ENCODE assay signal across 8 cellular contexts in the genomic region with DNA sequence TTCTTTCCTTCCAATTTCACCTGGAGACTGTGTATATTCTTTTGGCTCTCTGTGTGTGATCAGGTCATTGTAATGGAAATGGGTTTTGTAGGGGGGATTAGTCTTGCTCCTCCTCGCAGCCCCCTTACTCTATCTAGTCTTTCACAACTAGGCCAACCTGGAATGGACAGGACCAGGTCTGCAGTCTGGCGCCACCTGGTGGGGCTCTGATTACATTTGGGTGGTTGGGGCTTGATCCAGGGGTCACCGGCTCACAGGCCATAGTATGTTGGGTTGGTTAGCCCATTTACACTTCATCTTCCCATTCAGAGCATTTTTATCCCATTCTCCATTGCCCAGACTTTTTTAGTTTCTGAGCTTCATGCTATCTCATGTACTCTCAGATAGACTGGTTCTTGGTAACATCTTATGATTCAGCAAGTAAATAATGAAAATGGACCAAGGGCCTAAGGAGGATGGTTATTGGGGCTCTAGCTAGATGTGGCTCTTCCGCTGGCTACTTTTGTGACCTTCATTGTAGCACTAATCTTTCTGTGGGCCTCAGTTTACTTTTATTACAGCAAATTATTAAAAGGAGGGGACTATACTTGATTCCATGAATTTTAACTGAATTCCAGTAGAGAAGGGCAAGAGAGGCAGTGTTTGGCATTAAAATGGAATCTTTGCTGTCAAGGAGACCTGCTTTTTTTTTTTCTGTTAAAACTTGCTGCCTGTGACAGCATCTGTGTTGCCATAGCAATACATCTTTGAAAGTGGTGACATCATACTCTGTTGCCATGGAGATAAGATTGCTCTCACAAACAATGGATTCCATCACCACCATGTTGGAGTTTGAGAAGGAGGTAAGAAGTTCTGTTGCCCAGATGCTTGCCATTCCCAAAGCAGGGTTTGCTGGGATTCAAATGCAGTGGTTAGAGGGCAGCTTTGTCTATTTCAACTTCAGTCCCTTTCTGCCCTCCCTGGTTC.
DNase-seq lines count a peak whose midpoint lies in the region; ATAC-seq, FAIRE-seq and TF ChIP-seq lines count a peak whose summit lies in the region.

No MANE protein-coding gene starts in this region.

- no peak overlapping the region for H2AFZ ChIP-seq in keratinocyte (ENCODE audit: control insufficient read depth, low read length)

- no peak for TF ChIP-seq POLR2A in body of pancreas (IDR thresholded peaks at IDR 0.05)

- no peak overlapping the region for H3K4me3 ChIP-seq in body of pancreas
- H3K4me3 ChIP-seq in keratinocyte (ENCODE audit: control insufficient read depth in 2 of 3, extremely low read depth in 1 of 3, insufficient read depth in 2 of 3, low read depth in 1 of 3, low read length in 3 of 3), result no peak overlapping the region

- intact Hi-C loops in Right ventricle myocardium inferior (cut with DNase I) (loop anchor here (2.0 to 5.0 kb wide), 2 partner anchors 72 to 151 kb away; a partner anchor contains a TSS), cardiac septum (cut with DNase I) (loop anchor here (2.0 to 5.0 kb wide), 2 partner anchors 73 to 207 kb away; no protein-coding TSS in a partner anchor), body of pancreas (cut with DNase I) (no loop called here)

- H3K36me3 ChIP-seq in body of pancreas (replicated peaks in 1 of 2; ENCODE audit: insufficient read depth in 1 of 2, low read depth in 2 of 2) (peaks cover 0 to 26% of the 10 kb centered on the region in 2 donors), keratinocyte (ENCODE audit: control insufficient read depth in 2 of 2, extremely low read depth in 1 of 2, insufficient read depth in 2 of 2, low read length in 2 of 2) (peaks cover 12 to 38% of the 10 kb centered on the region in 2 experiments)

- no peaks in the 10 kb centered on the region for H3K79me2 ChIP-seq in keratinocyte (ENCODE audit: control insufficient read depth, insufficient read depth, low read length)

- no peaks in the 10 kb centered on the region for H3K4me1 ChIP-seq in body of pancreas
- no peaks in the 10 kb centered on the region for H3K4me1 ChIP-seq in keratinocyte (ENCODE audit: control insufficient read depth, extremely low read depth, insufficient read depth, low read length)

- no peak for ATAC-seq in Right ventricle myocardium inferior
- ATAC-seq in body of pancreas, result peak; percentile 71
- ATAC-seq in GM18861 (IDR thresholded peaks at IDR 0.05; ENCODE audit: unreplicated experiment), result no peak

- H4K20me1 ChIP-seq in keratinocyte (ENCODE audit: control insufficient read depth, extremely low read depth, insufficient read depth, low read length), result no peaks in the 10 kb centered on the region

- TF ChIP-seq CTCF in body of pancreas (IDR thresholded peaks at IDR 0.05) (peak; percentile 61 to 74 (median 68)), keratinocyte (optimal IDR thresholded peaks at IDR 0.05 in 1 of 3, IDR thresholded peaks at IDR 0.05 in 1 of 3, conservative IDR thresholded peaks at IDR 0.05 in 1 of 3; ENCODE audit: extremely low read depth in 1 of 3, insufficient read depth in 2 of 3, low read length in 3 of 3) (peak; percentile 90 to 92 (median 91))

- DNase-seq in Right ventricle myocardium inferior (ENCODE audit: missing footprints) (peak; percentile 85), cardiac septum (ENCODE audit: low spot score) (no peak), HuH-7.5 (ENCODE audit: low spot score) (peak; percentile 51), T-helper 1 cell (peak in 4 of 5 donors; percentile 22 to 43 (median 28)), body of pancreas (peak; percentile 67 to 82 (median 72)), keratinocyte (ENCODE audit: low read depth, low spot score) (no peak)
- DNase-seq in stimulated activated CD4-positive, alpha-beta T cell treated with anti-CD3 and anti-CD28 coated beads, Interleukin-4, amount 100 ng/mL, for 4 hours, result peak; percentile 40 to 58

- no peaks in the 10 kb centered on the region for H3K9me1 ChIP-seq in keratinocyte (ENCODE audit: control insufficient read depth, extremely low read depth, insufficient read depth, low read length)

- H3K27ac ChIP-seq in body of pancreas (no peak overlapping the region), keratinocyte (ENCODE audit: control insufficient read depth, insufficient read depth, low read length) (no peak overlapping the region)

- FAIRE-seq in keratinocyte (lab: Jason Lieb, UNC), result peak; percentile 76

- H3K27me3 ChIP-seq in body of pancreas (no peaks in the 10 kb centered on the region), keratinocyte (ENCODE audit: control insufficient read depth, extremely low read depth, insufficient read depth, low read length) (no peaks in the 10 kb centered on the region)

- H3K9me3 ChIP-seq in body of pancreas (no peaks in the 10 kb centered on the region), keratinocyte (ENCODE audit: control insufficient read depth, low read depth, low read length) (no peaks in the 10 kb centered on the region)

- dilution Hi-C loops in keratinocyte (cut with MboI; ENCODE audit: extremely low pct_ligation_motif_present, low sequenced_read_pairs), result no loop called here

- H3K4me2 ChIP-seq in keratinocyte (ENCODE audit: control insufficient read depth, extremely low read depth, insufficient read depth, low read depth, low read length), result no peak overlapping the region

- H3K9ac ChIP-seq in keratinocyte (ENCODE audit: control insufficient read depth, extremely low read depth, insufficient read depth, low read length), result no peak overlapping the region

- WGBS in body of pancreas, 2 donors, result 43 to 48% methylated on average over 4 of the region's 4 CpGs

Comparison
In these comparisons a context has a peak if more than half of its experiments do, and no peak if none do; other contexts are left out.
1. DNase-seq: peak in Right ventricle myocardium inferior (single experiment), HuH-7.5 (single experiment), T-helper 1 cell (4 of 5), body of pancreas (4 of 4) and stimulated activated CD4-positive, alpha-beta T cell treated with anti-CD3 and anti-CD28 coated beads, Interleukin-4, amount 100 ng/mL, for 4 hours (2 of 2); none in cardiac septum (single experiment) and keratinocyte (single experiment).